1 cellular context compared by ENCODE assay signal in the genomic region with DNA sequence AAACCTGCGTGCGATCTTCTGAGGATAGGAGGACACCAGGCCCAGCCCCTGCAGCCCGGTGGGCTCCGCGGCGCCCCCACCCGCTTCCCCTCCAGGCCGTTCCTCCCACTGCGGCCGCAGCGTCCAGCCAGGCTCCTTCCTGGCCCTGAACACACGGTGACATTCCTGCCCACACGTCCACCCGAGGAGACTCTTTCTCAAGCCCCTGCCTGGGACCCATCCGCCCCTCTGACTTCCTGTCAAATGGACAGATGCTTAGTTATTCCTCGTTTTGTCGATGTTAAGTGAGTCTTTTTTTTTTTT.
TF ChIP-seq lines count a peak whose summit lies in the region.

No MANE protein-coding gene starts in this region.

TF ChIP-seq in SK-N-SH treated with all-trans-retinoic acid at 6 μM for 48 hours, 23 proteins besides CTCF, POLR2A, EP300 and RAD21 (continued from another document):
- TF ChIP-seq, protein P1, sequence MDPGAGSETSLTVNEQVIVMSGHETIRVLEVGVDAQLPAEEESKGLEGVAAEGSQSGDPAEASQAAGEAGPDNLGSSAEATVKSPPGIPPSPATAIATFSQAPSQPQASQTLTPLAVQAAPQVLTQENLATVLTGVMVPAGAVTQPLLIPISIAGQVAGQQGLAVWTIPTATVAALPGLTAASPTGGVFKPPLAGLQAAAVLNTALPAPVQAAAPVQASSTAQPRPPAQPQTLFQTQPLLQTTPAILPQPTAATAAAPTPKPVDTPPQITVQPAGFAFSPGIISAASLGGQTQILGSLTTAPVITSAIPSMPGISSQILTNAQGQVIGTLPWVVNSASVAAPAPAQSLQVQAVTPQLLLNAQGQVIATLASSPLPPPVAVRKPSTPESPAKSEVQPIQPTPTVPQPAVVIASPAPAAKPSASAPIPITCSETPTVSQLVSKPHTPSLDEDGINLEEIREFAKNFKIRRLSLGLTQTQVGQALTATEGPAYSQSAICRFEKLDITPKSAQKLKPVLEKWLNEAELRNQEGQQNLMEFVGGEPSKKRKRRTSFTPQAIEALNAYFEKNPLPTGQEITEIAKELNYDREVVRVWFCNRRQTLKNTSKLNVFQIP (CRISPR knock-in tag; IDR thresholded peaks at IDR 0.05; ENCODE audit: borderline replicate concordance, low read depth), result no peak
- TF ChIP-seq TOX (CRISPR knock-in tag; IDR thresholded peaks at IDR 0.05; ENCODE audit: borderline replicate concordance), result no peak
- no peak for TF ChIP-seq ARNTL (CRISPR knock-in tag; IDR thresholded peaks at IDR 0.05; ENCODE audit: borderline replicate concordance, low read depth)
- no peak for TF ChIP-seq SNAI2 (CRISPR knock-in tag; IDR thresholded peaks at IDR 0.05)
- no peak for TF ChIP-seq PPARA (CRISPR knock-in tag; IDR thresholded peaks at IDR 0.05; ENCODE audit: borderline replicate concordance)
TF ChIP-seq in SK-N-SH treated with all-trans-retinoic acid at 6 μM for 48 hours: peak in this region for 0.
